Comparison of ENCODE assay signal across 8 cellular contexts in genomic region chr12:25436206-25436912, GRCh38.
A peak's percentile ranks its signal among the peaks of the same experiment; 100 is the strongest.
DNase-seq lines count a peak whose midpoint lies in the region; ATAC-seq, FAIRE-seq and TF ChIP-seq lines count a peak whose summit lies in the region.

No MANE protein-coding gene starts in this region.

- H3K9me3 Mint-ChIP-seq in activated B cell treated with CpG ODN at 0.5 μM for 24 hours: no peaks in the 10 kb centered on the region

- POLR2A ChIA-PET in A549 (lab: Yijun Ruan, JAX) (no interaction called here), activated B cell treated with CpG ODN at 0.5 μM for 24 hours (lab: Charles Lee) (no interaction called here)

- 11% methylated on average over 9 of the region's 9 CpGs for WGBS in A549 (ENCODE audit: missing lambda C conversion rate)

- H3K9me3 ChIP-seq in A549: no peaks in the 10 kb centered on the region

- peak; percentile 89 to 90 for TF ChIP-seq RAD21 in A549 (conservative IDR thresholded peaks at IDR 0.05 in 1 of 2, IDR thresholded peaks at IDR 0.05 in 1 of 2)

- intact Hi-C loops in activated B cell treated with CpG ODN at 0.5 μM for 24 hours (cut with micrococcal nuclease): loop anchor here (1.0 to 10.0 kb wide), 9 partner anchors 122 to 1448 kb away; no protein-coding TSS in a partner anchor

- H3K27ac ChIP-seq in A549: peak overlapping the region; percentile 81 to 82

- peaks cover 26% of the 10 kb centered on the region for H3K4me1 ChIP-seq in A549

- ATAC-seq in A549: peak; percentile 83 to 88
- peak; percentile 64 for ATAC-seq in HG02678 (IDR thresholded peaks at IDR 0.05; ENCODE audit: unreplicated experiment)
- ATAC-seq in activated B cell treated with CpG ODN at 0.5 μM for 24 hours (ENCODE audit: low read depth): no peak
- ATAC-seq in HG03095 (IDR thresholded peaks at IDR 0.05; ENCODE audit: unreplicated experiment): no peak

- H3K4me2 ChIP-seq in A549: peak overlapping the region; percentile 89

- H3K36me3 Mint-ChIP-seq in activated B cell treated with CpG ODN at 0.5 μM for 24 hours (ENCODE audit: low read depth): no peaks in the 10 kb centered on the region

- FAIRE-seq in A549 (lab: Jason Lieb, UNC): no peak

- no peak for TF ChIP-seq POLR2A in A549 (IDR thresholded peaks at IDR 0.05; ENCODE audit: low read length)

- H3K27ac Mint-ChIP-seq in activated B cell treated with CpG ODN at 0.5 μM for 24 hours: no peak overlapping the region

- TF ChIP-seq CTCF in A549 (IDR thresholded peaks at IDR 0.05) (peak; percentile 96), activated B cell treated with CpG ODN at 0.5 μM for 24 hours (IDR thresholded peaks at IDR 0.05) (peak; percentile 64)

- peaks cover 4% of the 10 kb centered on the region for H3K4me1 Mint-ChIP-seq in activated B cell treated with CpG ODN at 0.5 μM for 24 hours

- DNase-seq in A549 (ENCODE audit: low read depth in 1 of 2, low spot score in 1 of 2): peak; percentile 63 to 83
- DNase-seq in GDM1 (lab: John Stamatoyannopoulos, UW): peak; percentile 49
- peak; percentile 87 for DNase-seq in NCI-H2196 (lab: John Stamatoyannopoulos, UW; ENCODE audit: unreplicated experiment)
- DNase-seq in activated B cell treated with CpG ODN at 0.5 μM for 24 hours: no peak
- DNase-seq in fibroblast of the conjunctiva (ENCODE audit: low read depth): peak; percentile 85
- DNase-seq in non-pigmented ciliary epithelial cell (ENCODE audit: low read depth): peak; percentile 37

- CTCF ChIA-PET in A549 (lab: Yijun Ruan, JAX) (interaction anchor here (0.6 to 5.4 kb wide), 42 partner anchors 8 to 729 kb away, joined by 3 to 39 read pairs (median 4); partner anchors contain the start of gene RASSF8), activated B cell treated with CpG ODN at 0.5 μM for 24 hours (lab: Charles Lee) (interaction anchor here (0.7 to 4.3 kb wide), 15 partner anchors 19 to 1265 kb away, joined by 3 to 25 read pairs (median 4); no protein-coding TSS in a partner anchor)

- no peak for TF ChIP-seq EP300 in A549 (IDR thresholded peaks at IDR 0.05)

- H3K4me3 ChIP-seq in A549: peak overlapping the region; percentile 49

- no peak overlapping the region for H3K4me3 Mint-ChIP-seq in activated B cell treated with CpG ODN at 0.5 μM for 24 hours

- H3K27me3 Mint-ChIP-seq in activated B cell treated with CpG ODN at 0.5 μM for 24 hours: no peaks in the 10 kb centered on the region

TF ChIP-seq in A549, 52 proteins besides CTCF, POLR2A, EP300 and RAD21:
- TF ChIP-seq HEYL (CRISPR knock-in tag; IDR thresholded peaks at IDR 0.05): no peak
- TF ChIP-seq GATA3 (IDR thresholded peaks at IDR 0.05; ENCODE audit: borderline replicate concordance): no peak
- no peak for TF ChIP-seq NPAS2 (CRISPR knock-in tag; IDR thresholded peaks at IDR 0.05; ENCODE audit: borderline replicate concordance)
- TF ChIP-seq CEBPB (IDR thresholded peaks at IDR 0.05): peak; percentile 20 to 23; a peak in 1 of 4 replicates
- TF ChIP-seq SMC3 (IDR thresholded peaks at IDR 0.05): peak; percentile 87
- no peak for TF ChIP-seq TFCP2L1 (CRISPR knock-in tag; IDR thresholded peaks at IDR 0.05)
- no peak for TF ChIP-seq E2F6 (IDR thresholded peaks at IDR 0.05; ENCODE audit: borderline replicate concordance, low read depth)
- no peak for TF ChIP-seq MAZ (IDR thresholded peaks at IDR 0.05; ENCODE audit: borderline replicate concordance, low read depth, low read length)
- no peak for TF ChIP-seq TP53 (CRISPR knock-in tag; IDR thresholded peaks at IDR 0.05)
- no peak for TF ChIP-seq ATOH8 (CRISPR knock-in tag; IDR thresholded peaks at IDR 0.05; ENCODE audit: low read depth)
- no peak for TF ChIP-seq RCOR1 (IDR thresholded peaks at IDR 0.05; ENCODE audit: low read depth, low read length)
- TF ChIP-seq ZC3H11A (IDR thresholded peaks at IDR 0.05): no peak
- TF ChIP-seq RNF2 (IDR thresholded peaks at IDR 0.05; ENCODE audit: borderline replicate concordance, low read depth): no peak
- TF ChIP-seq JUN (IDR thresholded peaks at IDR 0.05): no peak
- no peak for TF ChIP-seq PHF8 (IDR thresholded peaks at IDR 0.05; ENCODE audit: borderline replicate concordance, low read depth)
- no peak for TF ChIP-seq FOSB (CRISPR knock-in tag; IDR thresholded peaks at IDR 0.05)
- no peak for TF ChIP-seq CHD2 (IDR thresholded peaks at IDR 0.05; ENCODE audit: low read length, partially characterized antibody)
- no peak for TF ChIP-seq HOXB5 (CRISPR knock-in tag; IDR thresholded peaks at IDR 0.05)
- TF ChIP-seq FOSL2 (IDR thresholded peaks at IDR 0.05): no peak
- 0 out of 2 replicates have a peak, but pooled peaks have one; percentile 27 for TF ChIP-seq FOSL2 (CRISPR knock-in tag; IDR thresholded peaks at IDR 0.05)
- no peak for TF ChIP-seq EHF (CRISPR knock-in tag; IDR thresholded peaks at IDR 0.05)
- TF ChIP-seq KDM5A (IDR thresholded peaks at IDR 0.05): no peak
- no peak for TF ChIP-seq HMGXB4 (CRISPR knock-in tag; IDR thresholded peaks at IDR 0.05; ENCODE audit: borderline replicate concordance)
- TF ChIP-seq BCL3 (IDR thresholded peaks at IDR 0.05): no peak

Comparison
In these comparisons a context has a peak if more than half of its experiments do, and no peak if none do; other contexts are left out.
1. ATAC-seq: peak in A549 (2 of 2) and HG02678 (single experiment); none in activated B cell treated with CpG ODN at 0.5 μM for 24 hours (single experiment) and HG03095 (single experiment).